In genomic region chr7:103148994-103149807, GRCh38 we compare ENCODE assay signal across 1 cellular context.
TF ChIP-seq lines count a peak whose summit lies in the region.

NAPEPLD (minus strand) TSS chr7:103149099; CDS start chr7:103128776, 20,323 bp downstream.

TF ChIP-seq in HepG2, 621 proteins besides CTCF, POLR2A, EP300 and RAD21 (continued from another document and continues in another):
- TF ChIP-seq RNF2 (conservative IDR thresholded peaks at IDR 0.05; ENCODE audit: low read depth) = peak; percentile 91
- peak; percentile 74; the same call in 1 of the 2 replicates for TF ChIP-seq ZGPAT (CRISPR knock-in tag; IDR thresholded peaks at IDR 0.05)
- TF ChIP-seq NCOA1 (CRISPR knock-in tag; IDR thresholded peaks at IDR 0.05) = peak; percentile 48; the same call in 1 of the 2 replicates
- TF ChIP-seq ZFY (CRISPR knock-in tag; IDR thresholded peaks at IDR 0.05) = peak; percentile 99
- peak; percentile 97; the same call in 1 of the 2 replicates for TF ChIP-seq ZBTB4 (CRISPR knock-in tag; IDR thresholded peaks at IDR 0.05; ENCODE audit: borderline replicate concordance)
- TF ChIP-seq ZNF672 (CRISPR knock-in tag; IDR thresholded peaks at IDR 0.05) = no peak
- peak; percentile 88; the same call in 1 of the 2 replicates for TF ChIP-seq ZC3H13 (CRISPR knock-in tag; IDR thresholded peaks at IDR 0.05)
- no peak for TF ChIP-seq SNAPC4 (CRISPR knock-in tag; IDR thresholded peaks at IDR 0.05)
- TF ChIP-seq ATF7-NPFF (CRISPR knock-in tag; IDR thresholded peaks at IDR 0.05; ENCODE audit: low read depth) = 0 out of 2 replicates have a peak, but pooled peaks have one; percentile 3
- TF ChIP-seq SMAD3 (CRISPR knock-in tag; IDR thresholded peaks at IDR 0.05) = peak; percentile 46; the same call in 1 of the 2 replicates
- no peak for TF ChIP-seq ZBTB10 (CRISPR knock-in tag; IDR thresholded peaks at IDR 0.05; ENCODE audit: borderline replicate concordance)
- peak; percentile 54 for TF ChIP-seq ZNF503 (CRISPR knock-in tag; IDR thresholded peaks at IDR 0.05)
- TF ChIP-seq E2F1 (CRISPR knock-in tag; IDR thresholded peaks at IDR 0.05) = peak; percentile 63
- no peak for TF ChIP-seq ZNF761 (CRISPR knock-in tag; conservative IDR thresholded peaks at IDR 0.05)
- no peak for TF ChIP-seq ZNF83 (CRISPR knock-in tag; IDR thresholded peaks at IDR 0.05; ENCODE audit: borderline replicate concordance)
- peak; percentile 26; the same call in 1 of the 2 replicates for TF ChIP-seq ZNF263 (CRISPR knock-in tag; IDR thresholded peaks at IDR 0.05)
- 0 out of 2 replicates have a peak, but pooled peaks have one; percentile 34 for TF ChIP-seq REL (CRISPR knock-in tag; conservative IDR thresholded peaks at IDR 0.05)
- no peak for TF ChIP-seq DBP (CRISPR knock-in tag; IDR thresholded peaks at IDR 0.05; ENCODE audit: not compliant biosample characterization)
- TF ChIP-seq ZNF841 (CRISPR knock-in tag; IDR thresholded peaks at IDR 0.05; ENCODE audit: borderline replicate concordance) = 0 out of 2 replicates have a peak, but pooled peaks have one; percentile 50
- TF ChIP-seq ARNT2 (CRISPR knock-in tag; IDR thresholded peaks at IDR 0.05; ENCODE audit: low read depth) = no peak; the same call in 1 of the 2 replicates
- no peak; the same call in 1 of the 2 replicates for TF ChIP-seq ZNF607 (CRISPR knock-in tag; IDR thresholded peaks at IDR 0.05; ENCODE audit: borderline replicate concordance)
- peak; percentile 7; the same call in 1 of the 2 replicates for TF ChIP-seq TFE3 (CRISPR knock-in tag; IDR thresholded peaks at IDR 0.05)
- peak; percentile 23; the same call in 1 of the 2 replicates for TF ChIP-seq FOXO1 (CRISPR knock-in tag; IDR thresholded peaks at IDR 0.05)
- TF ChIP-seq ARID3A (IDR thresholded peaks at IDR 0.05; ENCODE audit: low read depth, low read length) = no peak
- no peak; the same call in 1 of the 2 replicates for TF ChIP-seq HOXA9 (CRISPR knock-in tag; IDR thresholded peaks at IDR 0.05; ENCODE audit: borderline replicate concordance)
- no peak for TF ChIP-seq ZFP1 (CRISPR knock-in tag; IDR thresholded peaks at IDR 0.05)
- no peak for TF ChIP-seq PAX8 (CRISPR knock-in tag; IDR thresholded peaks at IDR 0.05; ENCODE audit: borderline replicate concordance)
- no peak for TF ChIP-seq TBP (CRISPR knock-in tag; IDR thresholded peaks at IDR 0.05)
- no peak; the same call in 1 of the 2 replicates for TF ChIP-seq E2F5 (CRISPR knock-in tag; conservative IDR thresholded peaks at IDR 0.05)
- TF ChIP-seq SRSF1 (optimal IDR thresholded peaks at IDR 0.05; ENCODE audit: low read depth, low read length) = no peak
- peak; percentile 16 for TF ChIP-seq ZNF781 (CRISPR knock-in tag; IDR thresholded peaks at IDR 0.05; ENCODE audit: borderline replicate concordance, not compliant biosample characterization)
- no peak for TF ChIP-seq KDM1A (CRISPR knock-in tag; IDR thresholded peaks at IDR 0.05)
- peak; percentile 38; the same call in 1 of the 2 replicates for TF ChIP-seq ZNF879 (CRISPR knock-in tag; IDR thresholded peaks at IDR 0.05)
- TF ChIP-seq CBFB (CRISPR knock-in tag; IDR thresholded peaks at IDR 0.05) = 0 out of 2 replicates have a peak, but pooled peaks have one; percentile 49
- TF ChIP-seq ZBTB7B (CRISPR knock-in tag; IDR thresholded peaks at IDR 0.05) = peak; percentile 60
